Comparison of ENCODE assay signal across 1 cellular context in genomic region chr3:39211332-39212130, GRCh38.
TF ChIP-seq lines count a peak whose summit lies in the region.

No MANE protein-coding gene starts in this region.

TF ChIP-seq in H1, 55 proteins besides CTCF, POLR2A, EP300 and RAD21:
- TF ChIP-seq EZH2 (IDR thresholded peaks at IDR 0.05; ENCODE audit: low read depth, low read length, severe bottlenecking) (no peak), BACH1 (IDR thresholded peaks at IDR 0.05; ENCODE audit: low read length) (peak; percentile 48; the same call in 1 of the 2 replicates), TEAD4 (IDR thresholded peaks at IDR 0.05; ENCODE audit: low read depth, low read length) (peak; percentile 90), SUZ12 (IDR thresholded peaks at IDR 0.05; ENCODE audit: low read length) (no peak), YY1 (IDR thresholded peaks at IDR 0.05; ENCODE audit: low read depth, low read length) (peak; percentile 41; the same call in 1 of the 2 replicates), CHD1 (IDR thresholded peaks at IDR 0.05; ENCODE audit: low read depth, low read length) (no peak), NANOG (IDR thresholded peaks at IDR 0.05; ENCODE audit: insufficient read depth, low read depth, low read length, poor library complexity, severe bottlenecking) (peak; percentile 88)
